14 cellular contexts compared by ENCODE assay signal in genomic region chr4:1612278-1613098, GRCh38.
"Had no signal": no experiment of that assay in that cellular context is flagged by ENCODE, and none has a peak within 500 bp of the region (broad histone marks: within the 10 kb centered on the region; RNA-seq: fewer than 3 reads in every experiment).

No MANE protein-coding gene starts in this region.

- H3K9me3 ChIP-seq: sigmoid colon, uterus had no signal

- H3K4me3 ChIP-seq: coronary artery, gastroesophageal sphincter, sigmoid colon, uterus had no signal

- H3K27me3 ChIP-seq: brain microvascular endothelial cell, uterus had no signal

- ATAC-seq: gastroesophageal sphincter; stimulated activated naive B cell treated with anti-CD40 and anti-IgM and Interleukin-4, amounts not matched to agents 10 μg/mL and 1 μg/mL and 100 μg/mL, for 72 hours had no signal

- H3K4me1 ChIP-seq: gastroesophageal sphincter, parathyroid adenoma, sigmoid colon, uterus had no signal

- H3K9ac ChIP-seq: parathyroid adenoma had no signal

- DNase-seq: activated CD4-positive, alpha-beta T cell treated with anti-CD3 and anti-CD28 coated beads, Interleukin-2, amount 10 ng/mL, durations not matched to agents 7 days and 5 days; activated CD8-positive, alpha-beta memory T cell treated with anti-CD3 and anti-CD28 coated beads, Interleukin-2, amount 50 U/mL, for 4 hours; activated effector memory CD4-positive, alpha-beta T cell treated with Interleukin-2 at 50 U/mL for 16 hours; activated naive CD4-positive, alpha-beta T cell treated with anti-CD3 and anti-CD28 coated beads, Interleukin-2, amount 50 U/mL, for 16 hours; activated T-cell treated with anti-CD3 and anti-CD28 coated beads, Interleukin-2, amount 50 U/mL, for 48 hours; brain microvascular endothelial cell; immature natural killer cell; natural killer cell; sigmoid colon; stimulated activated naive B cell treated with anti-CD40 and anti-IgM and Interleukin-4, amounts not matched to agents 10 μg/mL and 1 μg/mL and 100 μg/mL, for 72 hours; uterus had no signal

- H3K27ac ChIP-seq: brain microvascular endothelial cell, coronary artery, gastroesophageal sphincter, parathyroid adenoma, sigmoid colon, uterus had no signal

- H3K36me3 ChIP-seq: brain microvascular endothelial cell, gastroesophageal sphincter, sigmoid colon, uterus had no signal
